In genomic region chr10:3239066-3239919, GRCh38 we compare ENCODE assay signal across 8 cellular contexts.
DNase-seq lines count a peak whose midpoint lies in the region; ATAC-seq, FAIRE-seq and TF ChIP-seq lines count a peak whose summit lies in the region.

No MANE protein-coding gene starts in this region.

- H3K27me3 ChIP-seq in AG04450 (ENCODE audit: control insufficient read depth, insufficient read depth, low read length) (no peaks in the 10 kb centered on the region), astrocyte (ENCODE audit: insufficient read depth, low read length) (no peaks in the 10 kb centered on the region)

- H3K4me1 ChIP-seq in astrocyte (ENCODE audit: insufficient read depth, low read length), result peaks cover 15% of the 10 kb centered on the region

- H3K4me3 ChIP-seq in AG04450 (ENCODE audit: low read depth, low read length), result no peak overlapping the region
- no peak overlapping the region for H3K4me3 ChIP-seq in astrocyte (ENCODE audit: insufficient read depth, low read depth, low read length)

- no peak overlapping the region for H3K4me3 Mint-ChIP-seq in T-helper 2 cell treated with Interferon-gamma antibody and Interleukin-4, amounts not matched to agents 5 μg/mL and 100 μg/mL, for 36 hours
- H3K4me3 Mint-ChIP-seq in astrocyte (ENCODE audit: unreplicated experiment), result no peak overlapping the region

- no peak for DNase-seq in AG04450 (ENCODE audit: low read depth, low spot score)
- DNase-seq in T-helper 2 cell treated with Interferon-gamma antibody and Interleukin-4, amounts not matched to agents 5 μg/mL and 100 μg/mL, for 36 hours (ENCODE audit: low spot score), result peak; percentile 40
- DNase-seq in astrocyte (ENCODE audit: low read depth), result no peak
- DNase-seq in iPS DF 4.7 (ENCODE audit: extremely low read depth, low spot score), result peak; percentile 41
- peak; percentile 78 for DNase-seq in stimulated activated CD4-positive, alpha-beta T cell treated with anti-CD3 and anti-CD28 coated beads, Interleukin-12 subunit alpha, Interleukin-12 subunit beta, amount 100 ng/mL, for 4 hours

- H3K27ac ChIP-seq in AG04450 (ENCODE audit: low read depth, low read length) (peak overlapping the region; percentile 65), astrocyte (ENCODE audit: low read depth, low read length) (no peak overlapping the region)

- POLR2A ChIA-PET in AG04450 (lab: Yijun Ruan, JAX), result interaction anchor here (0.7 to 1.5 kb wide), 3 partner anchors 46 to 546 kb away, joined by 3 to 4 read pairs (median 4); partner anchors contain the start of gene KLF6

- CTCF ChIA-PET in AG04450 (lab: Charles Lee), result interaction anchor here (0.6 to 1.3 kb wide), 11 partner anchors 10 to 1528 kb away, joined by 3 to 6 read pairs (median 3); no protein-coding TSS in a partner anchor

- H3K36me3 Mint-ChIP-seq in T-helper 2 cell treated with Interferon-gamma antibody and Interleukin-4, amounts not matched to agents 5 μg/mL and 100 μg/mL, for 36 hours (ENCODE audit: low read depth), result no peaks in the 10 kb centered on the region
- peaks cover 3% of the 10 kb centered on the region for H3K36me3 Mint-ChIP-seq in astrocyte (ENCODE audit: low read depth, unreplicated experiment)

- no peaks in the 10 kb centered on the region for H4K20me1 ChIP-seq in astrocyte (ENCODE audit: insufficient read depth, low read length)

- TF ChIP-seq CTCF in AG04450 (IDR thresholded peaks at IDR 0.05; ENCODE audit: low read depth, low read length) (peak; percentile 80), astrocyte (IDR thresholded peaks at IDR 0.05; ENCODE audit: insufficient read depth, low read depth, low read length) (peak; percentile 85)

- H3K9me3 ChIP-seq in AG04450 (ENCODE audit: control insufficient read depth, insufficient read depth, low read length) (peaks cover 8% of the 10 kb centered on the region; the same call in 1 of the 2 replicates), astrocyte (ENCODE audit: insufficient read depth, low read depth, low read length) (no peaks in the 10 kb centered on the region)

- H3K9ac ChIP-seq in astrocyte (ENCODE audit: low read length), result no peak overlapping the region

- peaks cover 2% of the 10 kb centered on the region for H3K4me1 Mint-ChIP-seq in T-helper 2 cell treated with Interferon-gamma antibody and Interleukin-4, amounts not matched to agents 5 μg/mL and 100 μg/mL, for 36 hours (ENCODE audit: low read depth)
- peaks cover 11% of the 10 kb centered on the region for H3K4me1 Mint-ChIP-seq in astrocyte (ENCODE audit: low read depth, unreplicated experiment)

- no peak overlapping the region for H3K27ac Mint-ChIP-seq in T-helper 2 cell treated with Interferon-gamma antibody and Interleukin-4, amounts not matched to agents 5 μg/mL and 100 μg/mL, for 36 hours
- peak overlapping the region; percentile 35 for H3K27ac Mint-ChIP-seq in astrocyte (ENCODE audit: unreplicated experiment)

- H3K36me3 ChIP-seq in astrocyte (ENCODE audit: insufficient read depth, low read length), result no peaks in the 10 kb centered on the region

- FAIRE-seq in astrocyte (lab: Jason Lieb, UNC), result no peak

- H3K9me3 Mint-ChIP-seq in T-helper 2 cell treated with Interferon-gamma antibody and Interleukin-4, amounts not matched to agents 5 μg/mL and 100 μg/mL, for 36 hours, result no peaks in the 10 kb centered on the region
- H3K9me3 Mint-ChIP-seq in astrocyte (ENCODE audit: unreplicated experiment), result peaks cover 3% of the 10 kb centered on the region

- H2AFZ ChIP-seq in astrocyte (ENCODE audit: low read depth, low read length), result no peak overlapping the region

- H3K79me2 ChIP-seq in astrocyte (ENCODE audit: insufficient read depth, low read length), result no peaks in the 10 kb centered on the region

- peaks cover 35% of the 10 kb centered on the region for H3K27me3 Mint-ChIP-seq in T-helper 2 cell treated with Interferon-gamma antibody and Interleukin-4, amounts not matched to agents 5 μg/mL and 100 μg/mL, for 36 hours (ENCODE audit: low read depth)
- no peaks in the 10 kb centered on the region for H3K27me3 Mint-ChIP-seq in astrocyte (ENCODE audit: low read depth, unreplicated experiment)

- peak overlapping the region; percentile 28 for H3K4me2 ChIP-seq in astrocyte (ENCODE audit: low read length)

- peak; percentile 60 for ATAC-seq in GM18861 (IDR thresholded peaks at IDR 0.05; ENCODE audit: unreplicated experiment)
- peak; percentile 70 for ATAC-seq in HG03571 (IDR thresholded peaks at IDR 0.05; ENCODE audit: unreplicated experiment)
- no peak for ATAC-seq in GM19397 (IDR thresholded peaks at IDR 0.05; ENCODE audit: unreplicated experiment)

Comparison
In these comparisons a context has a peak if more than half of its experiments do, and no peak if none do; other contexts are left out.
1. DNase-seq: peak in T-helper 2 cell treated with Interferon-gamma antibody and Interleukin-4, amounts not matched to agents 5 μg/mL and 100 μg/mL, for 36 hours (single experiment), iPS DF 4.7 (single experiment) and stimulated activated CD4-positive, alpha-beta T cell treated with anti-CD3 and anti-CD28 coated beads, Interleukin-12 subunit alpha, Interleukin-12 subunit beta, amount 100 ng/mL, for 4 hours (single experiment); none in AG04450 (single experiment) and astrocyte (single experiment).